Comparison of ENCODE assay signal across 8 cellular contexts in genomic region chr1:188027613-188028012, GRCh38.
DNase-seq lines count a peak whose midpoint lies in the region; ATAC-seq and TF ChIP-seq lines count a peak whose summit lies in the region.

No MANE protein-coding gene starts in this region.

- H3K9me3 Mint-ChIP-seq in natural killer cell treated with Interleukin-12 subunit alpha and Interleukin-12 subunit beta and Interleukin-15 and Interleukin-18, amount 100 ng/mL, for 72 hours: peaks cover 9% of the 10 kb centered on the region

- intact Hi-C loops in esophagus muscularis mucosa (cut with DNase I): no loop called here

- no peaks in the 10 kb centered on the region for H3K36me3 ChIP-seq in esophagus muscularis mucosa

- no peaks in the 10 kb centered on the region for H3K4me1 ChIP-seq in esophagus muscularis mucosa

- H3K27me3 ChIP-seq in esophagus muscularis mucosa: no peaks in the 10 kb centered on the region

- no peak for TF ChIP-seq CTCF in cardiac fibroblast (IDR thresholded peaks at IDR 0.05; ENCODE audit: low read depth, low read length)
- no peak for TF ChIP-seq CTCF in esophagus muscularis mucosa (IDR thresholded peaks at IDR 0.05)

- no peaks in the 10 kb centered on the region for H3K9me3 ChIP-seq in esophagus muscularis mucosa

- DNase-seq in NCI-H2171 treated with DMSO at 0.1 percent for 48 hours (lab: John Stamatoyannopoulos, UW) (peak; percentile 31), NCI-H2171 (lab: John Stamatoyannopoulos, UW) (no peak), cardiac fibroblast (ENCODE audit: low read depth in 2 of 2) (peak; percentile 78 to 86), superior temporal gyrus (ENCODE audit: extremely low spot score) (peak; percentile 27), esophagus muscularis mucosa (ENCODE audit: extremely low spot score) (no peak), LoVo (ENCODE audit: low spot score) (no peak)
- no peak for DNase-seq in natural killer cell treated with Interleukin-12 subunit alpha and Interleukin-12 subunit beta and Interleukin-15 and Interleukin-18, amount 100 ng/mL, for 72 hours (ENCODE audit: low spot score)

- H3K4me1 Mint-ChIP-seq in natural killer cell treated with Interleukin-12 subunit alpha and Interleukin-12 subunit beta and Interleukin-15 and Interleukin-18, amount 100 ng/mL, for 72 hours (ENCODE audit: low read depth in 2 of 2): no peaks in the 10 kb centered on the region

- TF ChIP-seq EP300 in esophagus muscularis mucosa (IDR thresholded peaks at IDR 0.05): no peak

- no peak overlapping the region for H3K27ac Mint-ChIP-seq in natural killer cell treated with Interleukin-12 subunit alpha and Interleukin-12 subunit beta and Interleukin-15 and Interleukin-18, amount 100 ng/mL, for 72 hours

- no peaks in the 10 kb centered on the region for H3K27me3 Mint-ChIP-seq in natural killer cell treated with Interleukin-12 subunit alpha and Interleukin-12 subunit beta and Interleukin-15 and Interleukin-18, amount 100 ng/mL, for 72 hours

- ATAC-seq in HG03196 (IDR thresholded peaks at IDR 0.05; ENCODE audit: unreplicated experiment): peak; percentile 80
- no peak for ATAC-seq in natural killer cell treated with Interleukin-12 subunit alpha and Interleukin-12 subunit beta and Interleukin-15 and Interleukin-18, amount 100 ng/mL, for 72 hours

- H3K27ac ChIP-seq in esophagus muscularis mucosa (replicated peaks in 1 of 4): no peak overlapping the region

- H3K4me3 Mint-ChIP-seq in natural killer cell treated with Interleukin-12 subunit alpha and Interleukin-12 subunit beta and Interleukin-15 and Interleukin-18, amount 100 ng/mL, for 72 hours: no peak overlapping the region

- no peaks in the 10 kb centered on the region for H3K36me3 Mint-ChIP-seq in natural killer cell treated with Interleukin-12 subunit alpha and Interleukin-12 subunit beta and Interleukin-15 and Interleukin-18, amount 100 ng/mL, for 72 hours

- no peak for TF ChIP-seq POLR2A in esophagus muscularis mucosa (IDR thresholded peaks at IDR 0.05; ENCODE audit: low read depth)

- H3K4me3 ChIP-seq in cardiac fibroblast (replicated peaks in 1 of 2; ENCODE audit: low read depth in 2 of 2, low read length in 2 of 2) (no peak overlapping the region), esophagus muscularis mucosa (no peak overlapping the region)

Comparison
In these comparisons a context has a peak if more than half of its experiments do, and no peak if none do; other contexts are left out.
1. DNase-seq: peak in NCI-H2171 treated with DMSO at 0.1 percent for 48 hours (single experiment), cardiac fibroblast (2 of 2) and superior temporal gyrus (single experiment); none in NCI-H2171 (single experiment), esophagus muscularis mucosa (single experiment), natural killer cell treated with Interleukin-12 subunit alpha and Interleukin-12 subunit beta and Interleukin-15 and Interleukin-18, amount 100 ng/mL, for 72 hours (single experiment) and LoVo (single experiment).